8 cellular contexts compared by ENCODE assay signal in genomic region chr21:43866659-43867331, GRCh38. TPM values are rescaled to one million over a fixed set of nuclear protein-coding genes. Genes with fewer than 3 reads are reported as not detected.
DNase-seq lines count a peak whose midpoint lies in the region; ATAC-seq and TF ChIP-seq lines count a peak whose summit lies in the region.

No MANE protein-coding gene starts in this region.

- H3K27ac Mint-ChIP-seq in activated CD4-positive, alpha-beta T cell treated with anti-CD3 and anti-CD28 coated beads, Interleukin-2, amount 10 ng/mL, durations not matched to agents 24 days and 14 days = peak overlapping the region; percentile 94
- no peak overlapping the region for H3K27ac Mint-ChIP-seq in endothelial cell (ENCODE audit: unreplicated experiment)
- H3K27ac Mint-ChIP-seq in neural progenitor cell = no peak overlapping the region

- H3F3A ChIP-seq in neural progenitor cell (ENCODE audit: low read depth) = peaks cover 26% of the 10 kb centered on the region

- H3K9me3 Mint-ChIP-seq in activated CD4-positive, alpha-beta T cell treated with anti-CD3 and anti-CD28 coated beads, Interleukin-2, amount 10 ng/mL, durations not matched to agents 24 days and 14 days = no peaks in the 10 kb centered on the region
- H3K9me3 Mint-ChIP-seq in endothelial cell (ENCODE audit: unreplicated experiment) (no peaks in the 10 kb centered on the region), neural progenitor cell (no peaks in the 10 kb centered on the region)

- no peak for ATAC-seq in HCT116

- H3K27me3 ChIP-seq in HCT116 (ENCODE audit: insufficient read depth, low read length) (no peaks in the 10 kb centered on the region), neural progenitor cell (peaks cover 62% of the 10 kb centered on the region)

- DNase-seq in AG04449 (ENCODE audit: low read depth, low spot score) = no peak
- DNase-seq in HCT116 (ENCODE audit: low read depth, low spot score) = no peak
- DNase-seq in activated CD4-positive, alpha-beta T cell treated with anti-CD3 and anti-CD28 coated beads, Interleukin-2, amount 10 ng/mL, durations not matched to agents 24 days and 14 days = peak; percentile 86
- DNase-seq in endothelial cell (ENCODE audit: low spot score) = no peak
- no peak for DNase-seq in neural progenitor cell (ENCODE audit: low spot score)
- DNase-seq in NCI-H510A treated with DMSO at 0.1 percent for 48 hours (lab: John Stamatoyannopoulos, UW) = no peak
- no peak for DNase-seq in MV-4-11 (lab: John Stamatoyannopoulos, UW)
- DNase-seq in NCI-H1930 (lab: John Stamatoyannopoulos, UW) = no peak

- H3K4me3 ChIP-seq in AG04449 (ENCODE audit: low read depth, low read length) (peak overlapping the region; percentile 63), HCT116 (replicated peaks in 1 of 2; ENCODE audit: low read depth in 1 of 2, low read length in 2 of 2) (peak overlapping the region in 1 of 2 experiments; percentile 70; a peak in 1 of 4 replicates), neural progenitor cell (no peak overlapping the region)

- H3K9ac ChIP-seq in HCT116 (ENCODE audit: low read length) (no peak overlapping the region), neural progenitor cell (no peak overlapping the region)

- H4K20me1 ChIP-seq in HCT116 (ENCODE audit: insufficient read depth) (no peaks in the 10 kb centered on the region), neural progenitor cell (ENCODE audit: low read depth) (peaks cover 8% of the 10 kb centered on the region)

- peak overlapping the region; percentile 86 for H3K4me2 ChIP-seq in HCT116 (ENCODE audit: low read length)
- H3K4me2 ChIP-seq in neural progenitor cell = no peak overlapping the region

- intact Hi-C loops in HCT116 (cut with micrococcal nuclease) = no loop called here
- intact Hi-C loops in activated CD4-positive, alpha-beta T cell treated with anti-CD3 and anti-CD28 coated beads, Interleukin-2, amount 10 ng/mL, durations not matched to agents 24 days and 14 days (cut with micrococcal nuclease) = loop anchor here (1.0 to 2.0 kb wide), 7 partner anchors 8 to 146 kb away; partner anchors contain the start of gene TRAPPC10

- CTCF ChIA-PET in AG04449 (lab: Yijun Ruan, JAX) = interaction anchor here (1.0 kb wide), 1 partner anchor 108 kb away, joined by 3 read pairs; no protein-coding TSS in a partner anchor
- CTCF ChIA-PET in HCT116 (lab: Charles Lee) = no interaction called here

- BruUV-seq in HCT116 (replicated peaks; lab: Mats Ljungman, UMichigan) = no TSS peak

- peaks cover 40% of the 10 kb centered on the region for H3K4me1 Mint-ChIP-seq in activated CD4-positive, alpha-beta T cell treated with anti-CD3 and anti-CD28 coated beads, Interleukin-2, amount 10 ng/mL, durations not matched to agents 24 days and 14 days
- H3K4me1 Mint-ChIP-seq in endothelial cell (ENCODE audit: unreplicated experiment) (peaks cover 4% of the 10 kb centered on the region), neural progenitor cell (peaks cover 20% of the 10 kb centered on the region)

- peaks cover 0 to 5% of the 10 kb centered on the region in 2 experiments; a peak in 1 of 4 replicates for H3K36me3 ChIP-seq in HCT116 (ENCODE audit: control insufficient read depth in 1 of 2, insufficient read depth in 2 of 2, low read length in 2 of 2)
- no peaks in the 10 kb centered on the region for H3K36me3 ChIP-seq in neural progenitor cell

- POLR2A ChIA-PET in AG04449 (lab: Yijun Ruan, JAX) (no interaction called here), HCT116 (lab: Charles Lee) (no interaction called here)

- H3K9me2 ChIP-seq in HCT116 (ENCODE audit: insufficient read depth) = no peaks in the 10 kb centered on the region

- H3K9me3 ChIP-seq in HCT116 (ENCODE audit: control insufficient read depth in 1 of 2, insufficient read depth in 1 of 2, low read depth in 1 of 2, low read length in 2 of 2) (no peaks in the 10 kb centered on the region), neural progenitor cell (ENCODE audit: low read depth) (no peaks in the 10 kb centered on the region)

- H3K36me3 Mint-ChIP-seq in activated CD4-positive, alpha-beta T cell treated with anti-CD3 and anti-CD28 coated beads, Interleukin-2, amount 10 ng/mL, durations not matched to agents 24 days and 14 days (ENCODE audit: low read depth) = peaks cover 41% of the 10 kb centered on the region
- H3K36me3 Mint-ChIP-seq in endothelial cell (ENCODE audit: low read depth, unreplicated experiment) = peaks cover 15% of the 10 kb centered on the region
- H3K36me3 Mint-ChIP-seq in neural progenitor cell = peaks cover 17% of the 10 kb centered on the region

- peak overlapping the region; percentile 90 for H3K4me3 Mint-ChIP-seq in activated CD4-positive, alpha-beta T cell treated with anti-CD3 and anti-CD28 coated beads, Interleukin-2, amount 10 ng/mL, durations not matched to agents 24 days and 14 days
- peak overlapping the region; percentile 78 for H3K4me3 Mint-ChIP-seq in endothelial cell (ENCODE audit: unreplicated experiment)
- peak overlapping the region; percentile 83 for H3K4me3 Mint-ChIP-seq in neural progenitor cell

- H2AFZ ChIP-seq in HCT116 (ENCODE audit: low read depth, low read length, poor library complexity, severe bottlenecking) = no peak overlapping the region
- no peak overlapping the region for H2AFZ ChIP-seq in neural progenitor cell (replicated peaks)

- H3K27ac ChIP-seq in HCT116 (ENCODE audit: low read depth, low read length) (no peak overlapping the region), neural progenitor cell (no peak overlapping the region)

- TF ChIP-seq CTCF in AG04449 (IDR thresholded peaks at IDR 0.05; ENCODE audit: insufficient read depth, low read length, missing control alignments) = no peak
- no peak for TF ChIP-seq CTCF in HCT116 (IDR thresholded peaks at IDR 0.05 in 2 of 3, conservative IDR thresholded peaks at IDR 0.05 in 1 of 3; ENCODE audit: borderline replicate concordance in 1 of 3, insufficient read depth in 1 of 3, low read depth in 2 of 3, low read length in 2 of 3)
- TF ChIP-seq CTCF in endothelial cell (IDR thresholded peaks at IDR 0.05; ENCODE audit: unreplicated experiment) = no peak
- TF ChIP-seq CTCF in neural progenitor cell (IDR thresholded peaks at IDR 0.05) = no peak

- peaks cover 7 to 49% of the 10 kb centered on the region in 2 experiments for H3K4me1 ChIP-seq in HCT116 (ENCODE audit: control insufficient read depth in 1 of 2, insufficient read depth in 2 of 2, low read length in 2 of 2)
- H3K4me1 ChIP-seq in neural progenitor cell = peaks cover 7% of the 10 kb centered on the region

- RAD21 ChIA-PET in HCT116 (lab: Charles Lee; ENCODE audit: low non-redundant PET in 1 of 2, low total read pairs in 2 of 2, uncharacterized antibody in 2 of 2, unreplicated experiment in 2 of 2) = no interaction called here

- H3K27me3 Mint-ChIP-seq in activated CD4-positive, alpha-beta T cell treated with anti-CD3 and anti-CD28 coated beads, Interleukin-2, amount 10 ng/mL, durations not matched to agents 24 days and 14 days = no peaks in the 10 kb centered on the region
- H3K27me3 Mint-ChIP-seq in endothelial cell (ENCODE audit: unreplicated experiment) = peaks cover 8% of the 10 kb centered on the region
- peaks cover 14% of the 10 kb centered on the region for H3K27me3 Mint-ChIP-seq in neural progenitor cell (ENCODE audit: insufficient read depth, low read depth)

- TF ChIP-seq POLR2A in HCT116 (IDR thresholded peaks at IDR 0.05; ENCODE audit: borderline replicate concordance, extremely low read depth, insufficient read depth, insufficient read length) = no peak

- peaks cover 45% of the 10 kb centered on the region for H3K79me2 ChIP-seq in HCT116 (ENCODE audit: insufficient read depth, low read length)
- H3K79me2 ChIP-seq in neural progenitor cell (ENCODE audit: low read depth) = no peaks in the 10 kb centered on the region

- no peak for TF ChIP-seq RAD21 in HCT116 (IDR thresholded peaks at IDR 0.05; ENCODE audit: low read depth)

TF ChIP-seq in HCT116, 20 proteins besides CTCF, POLR2A, EP300 and RAD21:
- no peak for TF ChIP-seq ZNF274 (IDR thresholded peaks at IDR 0.05; ENCODE audit: low read depth, low read length)
- no peak for TF ChIP-seq ELF1 (IDR thresholded peaks at IDR 0.05; ENCODE audit: borderline replicate concordance, low read depth)
- TF ChIP-seq ZFX (IDR thresholded peaks at IDR 0.05) = no peak
- no peak for TF ChIP-seq SP1 (IDR thresholded peaks at IDR 0.05; ENCODE audit: low read depth)
- no peak for TF ChIP-seq REST (IDR thresholded peaks at IDR 0.05; ENCODE audit: low read depth)
- TF ChIP-seq SIN3A (IDR thresholded peaks at IDR 0.05; ENCODE audit: low read depth) = no peak
- no peak for TF ChIP-seq POLR2AphosphoS5 (IDR thresholded peaks at IDR 0.05; ENCODE audit: low read depth, low read length)

RNA-seq across cellular contexts. Expression of gene AGPAT3, which starts 1.8 kb away (rescaled TPM):
- total RNA-seq in HCT116 (2021; ENCODE audit: unreplicated experiment) (54.1 TPM), endothelial cell (ENCODE audit: unreplicated experiment) (22.6 TPM), neural progenitor cell (ENCODE audit: low replicate concordance) (7.8 and 8.7 TPM in 2 replicates)
- 32.3 and 38.2 TPM in 2 replicates for polyA plus RNA-seq in HCT116 (2012)
- 127 and 130 TPM in 2 replicates for total RNA-seq in activated CD4-positive, alpha-beta T cell treated with anti-CD3 and anti-CD28 coated beads, Interleukin-2, amount 10 ng/mL, durations not matched to agents 24 days and 14 days
